ENCODE assay signal across 1 cellular context in the genomic region with DNA sequence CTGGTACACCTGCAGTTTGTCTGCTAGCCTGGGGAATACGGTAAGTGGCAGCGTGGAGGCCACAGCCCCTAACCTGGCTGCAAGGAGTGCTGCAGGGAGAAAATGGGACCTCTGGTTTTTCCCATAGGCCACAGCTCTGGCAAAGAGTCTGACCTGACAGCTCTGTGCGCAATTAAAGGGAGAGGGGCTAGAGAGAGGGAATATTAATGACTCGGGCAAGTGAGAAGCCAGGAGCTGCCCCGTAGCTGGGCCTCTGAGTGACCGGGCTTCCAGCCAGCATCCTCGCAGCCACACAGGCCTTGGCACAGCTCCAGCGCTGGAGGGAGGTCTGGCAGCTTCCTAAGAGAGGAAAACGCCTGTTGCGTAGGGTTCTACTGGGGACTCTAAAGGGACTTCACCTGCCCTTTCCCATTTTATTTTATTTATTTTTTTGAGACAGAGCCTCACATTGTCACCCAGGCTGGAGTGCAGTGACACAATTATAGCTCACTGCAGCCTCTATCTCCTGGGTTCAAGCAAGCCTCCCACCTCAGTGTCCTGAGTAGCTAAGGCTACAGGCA.
TF ChIP-seq lines count a peak whose summit lies in the region.

No MANE protein-coding gene starts in this region.

TF ChIP-seq in HepG2, 621 proteins besides CTCF, POLR2A, EP300 and RAD21 (continued from another document and continues in another):
- TF ChIP-seq, protein P1, sequence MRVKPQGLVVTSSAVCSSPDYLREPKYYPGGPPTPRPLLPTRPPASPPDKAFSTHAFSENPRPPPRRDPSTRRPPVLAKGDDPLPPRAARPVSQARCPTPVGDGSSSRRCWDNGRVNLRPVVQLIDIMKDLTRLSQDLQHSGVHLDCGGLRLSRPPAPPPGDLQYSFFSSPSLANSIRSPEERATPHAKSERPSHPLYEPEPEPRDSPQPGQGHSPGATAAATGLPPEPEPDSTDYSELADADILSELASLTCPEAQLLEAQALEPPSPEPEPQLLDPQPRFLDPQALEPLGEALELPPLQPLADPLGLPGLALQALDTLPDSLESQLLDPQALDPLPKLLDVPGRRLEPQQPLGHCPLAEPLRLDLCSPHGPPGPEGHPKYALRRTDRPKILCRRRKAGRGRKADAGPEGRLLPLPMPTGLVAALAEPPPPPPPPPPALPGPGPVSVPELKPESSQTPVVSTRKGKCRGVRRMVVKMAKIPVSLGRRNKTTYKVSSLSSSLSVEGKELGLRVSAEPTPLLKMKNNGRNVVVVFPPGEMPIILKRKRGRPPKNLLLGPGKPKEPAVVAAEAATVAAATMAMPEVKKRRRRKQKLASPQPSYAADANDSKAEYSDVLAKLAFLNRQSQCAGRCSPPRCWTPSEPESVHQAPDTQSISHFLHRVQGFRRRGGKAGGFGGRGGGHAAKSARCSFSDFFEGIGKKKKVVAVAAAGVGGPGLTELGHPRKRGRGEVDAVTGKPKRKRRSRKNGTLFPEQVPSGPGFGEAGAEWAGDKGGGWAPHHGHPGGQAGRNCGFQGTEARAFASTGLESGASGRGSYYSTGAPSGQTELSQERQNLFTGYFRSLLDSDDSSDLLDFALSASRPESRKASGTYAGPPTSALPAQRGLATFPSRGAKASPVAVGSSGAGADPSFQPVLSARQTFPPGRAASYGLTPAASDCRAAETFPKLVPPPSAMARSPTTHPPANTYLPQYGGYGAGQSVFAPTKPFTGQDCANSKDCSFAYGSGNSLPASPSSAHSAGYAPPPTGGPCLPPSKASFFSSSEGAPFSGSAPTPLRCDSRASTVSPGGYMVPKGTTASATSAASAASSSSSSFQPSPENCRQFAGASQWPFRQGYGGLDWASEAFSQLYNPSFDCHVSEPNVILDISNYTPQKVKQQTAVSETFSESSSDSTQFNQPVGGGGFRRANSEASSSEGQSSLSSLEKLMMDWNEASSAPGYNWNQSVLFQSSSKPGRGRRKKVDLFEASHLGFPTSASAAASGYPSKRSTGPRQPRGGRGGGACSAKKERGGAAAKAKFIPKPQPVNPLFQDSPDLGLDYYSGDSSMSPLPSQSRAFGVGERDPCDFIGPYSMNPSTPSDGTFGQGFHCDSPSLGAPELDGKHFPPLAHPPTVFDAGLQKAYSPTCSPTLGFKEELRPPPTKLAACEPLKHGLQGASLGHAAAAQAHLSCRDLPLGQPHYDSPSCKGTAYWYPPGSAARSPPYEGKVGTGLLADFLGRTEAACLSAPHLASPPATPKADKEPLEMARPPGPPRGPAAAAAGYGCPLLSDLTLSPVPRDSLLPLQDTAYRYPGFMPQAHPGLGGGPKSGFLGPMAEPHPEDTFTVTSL (CRISPR knock-in tag; IDR thresholded peaks at IDR 0.05; ENCODE audit: borderline replicate concordance): peak; percentile 21; the same call in 1 of the 2 replicates
- TF ChIP-seq POLR2G (IDR thresholded peaks at IDR 0.05; ENCODE audit: low read depth, low read length) (peak; percentile 48), FOXP1 (IDR thresholded peaks at IDR 0.05) (no peak), FOXP1 (CRISPR knock-in tag; IDR thresholded peaks at IDR 0.05) (0 out of 2 replicates have a peak, but pooled peaks have one; percentile 15), GZF1 (CRISPR knock-in tag; IDR thresholded peaks at IDR 0.05) (peak; percentile 98), ZNF317 (CRISPR knock-in tag; IDR thresholded peaks at IDR 0.05) (no peak), RBM39 (IDR thresholded peaks at IDR 0.05; ENCODE audit: low read depth, low read length, poor library complexity, severe bottlenecking) (peak; percentile 64), ZFY (CRISPR knock-in tag; IDR thresholded peaks at IDR 0.05) (peak; percentile 35; the same call in 1 of the 2 replicates), ZNF670 (CRISPR knock-in tag; IDR thresholded peaks at IDR 0.05; ENCODE audit: borderline replicate concordance) (0 out of 2 replicates have a peak, but pooled peaks have one; percentile 71), CEBPG (CRISPR knock-in tag; IDR thresholded peaks at IDR 0.05) (peak; percentile 19; the same call in 1 of the 2 replicates), SMC3 (IDR thresholded peaks at IDR 0.05; ENCODE audit: low read length) (no peak), NRL (CRISPR knock-in tag; IDR thresholded peaks at IDR 0.05; ENCODE audit: borderline replicate concordance) (peak; percentile 18; the same call in 1 of the 2 replicates), RARA (CRISPR knock-in tag; IDR thresholded peaks at IDR 0.05) (peak; percentile 48; the same call in 1 of the 2 replicates), ZSCAN9 (CRISPR knock-in tag; IDR thresholded peaks at IDR 0.05; ENCODE audit: borderline replicate concordance) (peak; percentile 39; the same call in 1 of the 2 replicates), ZNF24 (IDR thresholded peaks at IDR 0.05) (no peak), ZBTB7B (CRISPR knock-in tag; IDR thresholded peaks at IDR 0.05) (peak; percentile 35; the same call in 1 of the 2 replicates), ZNF589 (CRISPR knock-in tag; conservative IDR thresholded peaks at IDR 0.05) (0 out of 2 replicates have a peak, but pooled peaks have one; percentile 25)
- TF ChIP-seq, protein P2, sequence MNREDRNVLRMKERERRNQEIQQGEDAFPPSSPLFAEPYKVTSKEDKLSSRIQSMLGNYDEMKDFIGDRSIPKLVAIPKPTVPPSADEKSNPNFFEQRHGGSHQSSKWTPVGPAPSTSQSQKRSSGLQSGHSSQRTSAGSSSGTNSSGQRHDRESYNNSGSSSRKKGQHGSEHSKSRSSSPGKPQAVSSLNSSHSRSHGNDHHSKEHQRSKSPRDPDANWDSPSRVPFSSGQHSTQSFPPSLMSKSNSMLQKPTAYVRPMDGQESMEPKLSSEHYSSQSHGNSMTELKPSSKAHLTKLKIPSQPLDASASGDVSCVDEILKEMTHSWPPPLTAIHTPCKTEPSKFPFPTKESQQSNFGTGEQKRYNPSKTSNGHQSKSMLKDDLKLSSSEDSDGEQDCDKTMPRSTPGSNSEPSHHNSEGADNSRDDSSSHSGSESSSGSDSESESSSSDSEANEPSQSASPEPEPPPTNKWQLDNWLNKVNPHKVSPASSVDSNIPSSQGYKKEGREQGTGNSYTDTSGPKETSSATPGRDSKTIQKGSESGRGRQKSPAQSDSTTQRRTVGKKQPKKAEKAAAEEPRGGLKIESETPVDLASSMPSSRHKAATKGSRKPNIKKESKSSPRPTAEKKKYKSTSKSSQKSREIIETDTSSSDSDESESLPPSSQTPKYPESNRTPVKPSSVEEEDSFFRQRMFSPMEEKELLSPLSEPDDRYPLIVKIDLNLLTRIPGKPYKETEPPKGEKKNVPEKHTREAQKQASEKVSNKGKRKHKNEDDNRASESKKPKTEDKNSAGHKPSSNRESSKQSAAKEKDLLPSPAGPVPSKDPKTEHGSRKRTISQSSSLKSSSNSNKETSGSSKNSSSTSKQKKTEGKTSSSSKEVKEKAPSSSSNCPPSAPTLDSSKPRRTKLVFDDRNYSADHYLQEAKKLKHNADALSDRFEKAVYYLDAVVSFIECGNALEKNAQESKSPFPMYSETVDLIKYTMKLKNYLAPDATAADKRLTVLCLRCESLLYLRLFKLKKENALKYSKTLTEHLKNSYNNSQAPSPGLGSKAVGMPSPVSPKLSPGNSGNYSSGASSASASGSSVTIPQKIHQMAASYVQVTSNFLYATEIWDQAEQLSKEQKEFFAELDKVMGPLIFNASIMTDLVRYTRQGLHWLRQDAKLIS (CRISPR knock-in tag; IDR thresholded peaks at IDR 0.05): 0 out of 2 replicates have a peak, but pooled peaks have one; percentile 24
- TF ChIP-seq, protein P3, sequence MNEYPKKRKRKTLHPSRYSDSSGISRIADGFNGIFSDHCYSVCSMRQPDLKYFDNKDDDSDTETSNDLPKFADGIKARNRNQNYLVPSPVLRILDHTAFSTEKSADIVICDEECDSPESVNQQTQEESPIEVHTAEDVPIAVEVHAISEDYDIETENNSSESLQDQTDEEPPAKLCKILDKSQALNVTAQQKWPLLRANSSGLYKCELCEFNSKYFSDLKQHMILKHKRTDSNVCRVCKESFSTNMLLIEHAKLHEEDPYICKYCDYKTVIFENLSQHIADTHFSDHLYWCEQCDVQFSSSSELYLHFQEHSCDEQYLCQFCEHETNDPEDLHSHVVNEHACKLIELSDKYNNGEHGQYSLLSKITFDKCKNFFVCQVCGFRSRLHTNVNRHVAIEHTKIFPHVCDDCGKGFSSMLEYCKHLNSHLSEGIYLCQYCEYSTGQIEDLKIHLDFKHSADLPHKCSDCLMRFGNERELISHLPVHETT (CRISPR knock-in tag; conservative IDR thresholded peaks at IDR 0.05): no peak
- TF ChIP-seq, protein P4, sequence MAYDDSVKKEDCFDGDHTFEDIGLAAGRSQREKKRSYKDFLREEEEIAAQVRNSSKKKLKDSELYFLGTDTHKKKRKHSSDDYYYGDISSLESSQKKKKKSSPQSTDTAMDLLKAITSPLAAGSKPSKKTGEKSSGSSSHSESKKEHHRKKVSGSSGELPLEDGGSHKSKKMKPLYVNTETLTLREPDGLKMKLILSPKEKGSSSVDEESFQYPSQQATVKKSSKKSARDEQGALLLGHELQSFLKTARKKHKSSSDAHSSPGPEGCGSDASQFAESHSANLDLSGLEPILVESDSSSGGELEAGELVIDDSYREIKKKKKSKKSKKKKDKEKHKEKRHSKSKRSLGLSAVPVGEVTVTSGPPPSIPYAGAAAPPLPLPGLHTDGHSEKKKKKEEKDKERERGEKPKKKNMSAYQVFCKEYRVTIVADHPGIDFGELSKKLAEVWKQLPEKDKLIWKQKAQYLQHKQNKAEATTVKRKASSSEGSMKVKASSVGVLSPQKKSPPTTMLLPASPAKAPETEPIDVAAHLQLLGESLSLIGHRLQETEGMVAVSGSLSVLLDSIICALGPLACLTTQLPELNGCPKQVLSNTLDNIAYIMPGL (CRISPR knock-in tag; IDR thresholded peaks at IDR 0.05; ENCODE audit: borderline replicate concordance in 1 of 2, low read depth in 1 of 2): 0 out of 4 replicates have a peak, but pooled peaks of 1 of the 2 experiments have one; percentile 28
- TF ChIP-seq, protein P5, sequence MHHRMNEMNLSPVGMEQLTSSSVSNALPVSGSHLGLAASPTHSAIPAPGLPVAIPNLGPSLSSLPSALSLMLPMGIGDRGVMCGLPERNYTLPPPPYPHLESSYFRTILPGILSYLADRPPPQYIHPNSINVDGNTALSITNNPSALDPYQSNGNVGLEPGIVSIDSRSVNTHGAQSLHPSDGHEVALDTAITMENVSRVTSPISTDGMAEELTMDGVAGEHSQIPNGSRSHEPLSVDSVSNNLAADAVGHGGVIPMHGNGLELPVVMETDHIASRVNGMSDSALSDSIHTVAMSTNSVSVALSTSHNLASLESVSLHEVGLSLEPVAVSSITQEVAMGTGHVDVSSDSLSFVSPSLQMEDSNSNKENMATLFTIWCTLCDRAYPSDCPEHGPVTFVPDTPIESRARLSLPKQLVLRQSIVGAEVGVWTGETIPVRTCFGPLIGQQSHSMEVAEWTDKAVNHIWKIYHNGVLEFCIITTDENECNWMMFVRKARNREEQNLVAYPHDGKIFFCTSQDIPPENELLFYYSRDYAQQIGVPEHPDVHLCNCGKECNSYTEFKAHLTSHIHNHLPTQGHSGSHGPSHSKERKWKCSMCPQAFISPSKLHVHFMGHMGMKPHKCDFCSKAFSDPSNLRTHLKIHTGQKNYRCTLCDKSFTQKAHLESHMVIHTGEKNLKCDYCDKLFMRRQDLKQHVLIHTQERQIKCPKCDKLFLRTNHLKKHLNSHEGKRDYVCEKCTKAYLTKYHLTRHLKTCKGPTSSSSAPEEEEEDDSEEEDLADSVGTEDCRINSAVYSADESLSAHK (CRISPR knock-in tag; IDR thresholded peaks at IDR 0.05; ENCODE audit: borderline replicate concordance): no peak
- TF ChIP-seq, protein P6, sequence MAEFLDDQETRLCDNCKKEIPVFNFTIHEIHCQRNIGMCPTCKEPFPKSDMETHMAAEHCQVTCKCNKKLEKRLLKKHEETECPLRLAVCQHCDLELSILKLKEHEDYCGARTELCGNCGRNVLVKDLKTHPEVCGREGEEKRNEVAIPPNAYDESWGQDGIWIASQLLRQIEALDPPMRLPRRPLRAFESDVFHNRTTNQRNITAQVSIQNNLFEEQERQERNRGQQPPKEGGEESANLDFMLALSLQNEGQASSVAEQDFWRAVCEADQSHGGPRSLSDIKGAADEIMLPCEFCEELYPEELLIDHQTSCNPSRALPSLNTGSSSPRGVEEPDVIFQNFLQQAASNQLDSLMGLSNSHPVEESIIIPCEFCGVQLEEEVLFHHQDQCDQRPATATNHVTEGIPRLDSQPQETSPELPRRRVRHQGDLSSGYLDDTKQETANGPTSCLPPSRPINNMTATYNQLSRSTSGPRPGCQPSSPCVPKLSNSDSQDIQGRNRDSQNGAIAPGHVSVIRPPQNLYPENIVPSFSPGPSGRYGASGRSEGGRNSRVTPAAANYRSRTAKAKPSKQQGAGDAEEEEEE (CRISPR knock-in tag; IDR thresholded peaks at IDR 0.05; ENCODE audit: borderline replicate concordance): peak; percentile 81; the same call in 1 of the 2 replicates
- TF ChIP-seq, protein P7, sequence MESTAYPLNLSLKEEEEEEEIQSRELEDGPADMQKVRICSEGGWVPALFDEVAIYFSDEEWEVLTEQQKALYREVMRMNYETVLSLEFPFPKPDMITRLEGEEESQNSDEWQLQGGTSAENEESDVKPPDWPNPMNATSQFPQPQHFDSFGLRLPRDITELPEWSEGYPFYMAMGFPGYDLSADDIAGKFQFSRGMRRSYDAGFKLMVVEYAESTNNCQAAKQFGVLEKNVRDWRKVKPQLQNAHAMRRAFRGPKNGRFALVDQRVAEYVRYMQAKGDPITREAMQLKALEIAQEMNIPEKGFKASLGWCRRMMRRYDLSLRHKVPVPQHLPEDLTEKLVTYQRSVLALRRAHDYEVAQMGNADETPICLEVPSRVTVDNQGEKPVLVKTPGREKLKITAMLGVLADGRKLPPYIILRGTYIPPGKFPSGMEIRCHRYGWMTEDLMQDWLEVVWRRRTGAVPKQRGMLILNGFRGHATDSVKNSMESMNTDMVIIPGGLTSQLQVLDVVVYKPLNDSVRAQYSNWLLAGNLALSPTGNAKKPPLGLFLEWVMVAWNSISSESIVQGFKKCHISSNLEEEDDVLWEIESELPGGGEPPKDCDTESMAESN (CRISPR knock-in tag; conservative IDR thresholded peaks at IDR 0.05): 0 out of 2 replicates have a peak, but pooled peaks have one; percentile 39
- TF ChIP-seq, protein P8, sequence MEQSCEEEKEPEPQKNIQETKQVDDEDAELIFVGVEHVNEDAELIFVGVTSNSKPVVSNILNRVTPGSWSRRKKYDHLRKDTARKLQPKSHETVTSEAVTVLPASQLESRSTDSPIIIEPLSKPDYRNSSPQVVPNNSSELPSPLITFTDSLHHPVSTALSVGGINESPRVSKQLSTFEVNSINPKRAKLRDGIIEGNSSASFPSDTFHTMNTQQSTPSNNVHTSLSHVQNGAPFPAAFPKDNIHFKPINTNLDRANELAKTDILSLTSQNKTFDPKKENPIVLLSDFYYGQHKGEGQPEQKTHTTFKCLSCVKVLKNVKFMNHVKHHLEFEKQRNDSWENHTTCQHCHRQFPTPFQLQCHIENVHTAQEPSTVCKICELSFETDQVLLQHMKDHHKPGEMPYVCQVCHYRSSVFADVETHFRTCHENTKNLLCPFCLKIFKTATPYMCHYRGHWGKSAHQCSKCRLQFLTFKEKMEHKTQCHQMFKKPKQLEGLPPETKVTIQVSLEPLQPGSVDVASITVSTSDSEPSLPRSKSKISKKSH (CRISPR knock-in tag; IDR thresholded peaks at IDR 0.05; ENCODE audit: borderline replicate concordance): no peak
- TF ChIP-seq, protein P9, sequence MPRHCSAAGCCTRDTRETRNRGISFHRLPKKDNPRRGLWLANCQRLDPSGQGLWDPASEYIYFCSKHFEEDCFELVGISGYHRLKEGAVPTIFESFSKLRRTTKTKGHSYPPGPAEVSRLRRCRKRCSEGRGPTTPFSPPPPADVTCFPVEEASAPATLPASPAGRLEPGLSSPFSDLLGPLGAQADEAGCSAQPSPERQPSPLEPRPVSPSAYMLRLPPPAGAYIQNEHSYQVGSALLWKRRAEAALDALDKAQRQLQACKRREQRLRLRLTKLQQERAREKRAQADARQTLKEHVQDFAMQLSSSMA (CRISPR knock-in tag; IDR thresholded peaks at IDR 0.05): 0 out of 2 replicates have a peak, but pooled peaks have one; percentile 39
